In the genomic region with DNA sequence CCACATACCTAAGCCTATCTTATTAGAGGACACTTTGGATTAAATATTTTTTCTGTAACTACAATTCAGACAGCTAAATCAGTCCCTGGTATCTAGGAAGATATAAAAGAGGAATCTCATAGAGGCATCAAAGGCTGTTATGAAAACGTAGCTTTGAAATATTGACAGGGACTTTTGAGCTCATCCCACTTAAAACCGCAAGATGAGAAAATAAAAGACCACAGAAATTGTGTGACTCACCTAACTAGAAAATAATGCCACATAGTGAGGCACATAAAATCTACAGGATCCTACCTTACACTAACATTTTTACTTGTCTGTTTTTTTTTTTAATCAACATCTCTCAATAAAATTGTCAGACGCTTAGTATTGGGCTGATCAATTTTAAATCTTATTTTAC, we compare ENCODE assay signal across 27 cellular contexts.
"Had no signal": no experiment of that assay in that cellular context is flagged by ENCODE, and none has a peak within 500 bp of the region (broad histone marks: within the 10 kb centered on the region; RNA-seq: fewer than 3 reads in every experiment).

No MANE protein-coding gene starts in this region.

- ATAC-seq: effector memory CD8-positive, alpha-beta T cell; left ventricle myocardium superior; lower lobe of right lung; natural killer cell; psoas muscle; right cardiac atrium; stimulated activated naive B cell treated with anti-CD40 and anti-IgM and Interleukin-4, amounts not matched to agents 10 μg/mL and 1 μg/mL and 100 μg/mL, for 72 hours had no signal

- H3K4me3 ChIP-seq: coronary artery, esophagus squamous epithelium, lower lobe of right lung, ovary, psoas muscle, skin epidermis, spleen, thoracic aorta, tibial nerve, upper lobe of left lung, uterus had no signal

- H3K27me3 ChIP-seq: esophagus squamous epithelium, ovary, spleen, tibial nerve, upper lobe of left lung, uterus had no signal

- H3K36me3 Mint-ChIP-seq: memory B cell; stimulated activated naive B cell treated with anti-CD40 and anti-IgM and Interleukin-4, amounts not matched to agents 10 μg/mL and 1 μg/mL and 100 μg/mL, for 72 hours had no signal

- H3K9me3 Mint-ChIP-seq: stimulated activated naive CD8-positive, alpha-beta T cell treated with anti-CD3 and anti-CD28 coated beads, Interleukin-15, Interleukin-2, amounts not matched to agents 100 ng/mL and 50 ng/mL, for 24 hours had no signal

- H3K27me3 Mint-ChIP-seq: effector memory CD8-positive, alpha-beta T cell; memory B cell; stimulated activated naive B cell treated with anti-CD40 and anti-IgM and Interleukin-4, amounts not matched to agents 10 μg/mL and 1 μg/mL and 100 μg/mL, for 72 hours; stimulated activated naive CD8-positive, alpha-beta T cell treated with anti-CD3 and anti-CD28 coated beads, Interleukin-15, Interleukin-2, amounts not matched to agents 100 ng/mL and 50 ng/mL, for 24 hours had no signal

- H3K4me3 Mint-ChIP-seq: effector memory CD8-positive, alpha-beta T cell; memory B cell; natural killer cell; stimulated activated naive B cell treated with anti-CD40 and anti-IgM and Interleukin-4, amounts not matched to agents 10 μg/mL and 1 μg/mL and 100 μg/mL, for 72 hours; stimulated activated naive CD8-positive, alpha-beta T cell treated with anti-CD3 and anti-CD28 coated beads, Interleukin-15, Interleukin-2, amounts not matched to agents 100 ng/mL and 50 ng/mL, for 24 hours had no signal

- H3K36me3 ChIP-seq: esophagus squamous epithelium, lower lobe of right lung, ovary, spleen, thoracic aorta, tibial nerve, upper lobe of left lung, uterus had no signal

- H3K9me3 ChIP-seq: esophagus squamous epithelium, lower lobe of right lung, ovary, psoas muscle, thoracic aorta, upper lobe of left lung, uterus had no signal

- DNase-seq: dermis blood vessel endothelial cell; effector memory CD8-positive, alpha-beta T cell; erythroblast; esophagus squamous epithelium; foreskin melanocyte; head of caudate nucleus; left ventricle myocardium superior; lower lobe of right lung; natural killer cell; occipital lobe; ovary; posterior cingulate gyrus; psoas muscle; right cardiac atrium; spleen; stimulated activated CD4-positive, alpha-beta T cell treated with anti-CD3 and anti-CD28 coated beads, Interleukin-4, amount 100 ng/mL, for 4 hours; stimulated activated naive B cell treated with anti-CD40 and anti-IgM and Interleukin-4, amounts not matched to agents 10 μg/mL and 1 μg/mL and 100 μg/mL, for 72 hours; upper lobe of left lung; uterus had no signal

- H3K4me1 Mint-ChIP-seq: memory B cell; natural killer cell; stimulated activated naive B cell treated with anti-CD40 and anti-IgM and Interleukin-4, amounts not matched to agents 10 μg/mL and 1 μg/mL and 100 μg/mL, for 72 hours had no signal

- H3K4me1 ChIP-seq: esophagus squamous epithelium, lower lobe of right lung, psoas muscle, spleen, tibial nerve, upper lobe of left lung, uterus had no signal

- H3K27ac ChIP-seq: coronary artery, esophagus squamous epithelium, lower lobe of right lung, ovary, psoas muscle, skin epidermis, spleen, thoracic aorta, tibial nerve, upper lobe of left lung, uterus had no signal

- FAIRE-seq: endometrium, keratinocyte had no signal

- H3K27ac Mint-ChIP-seq: effector memory CD8-positive, alpha-beta T cell; memory B cell; natural killer cell; stimulated activated naive B cell treated with anti-CD40 and anti-IgM and Interleukin-4, amounts not matched to agents 10 μg/mL and 1 μg/mL and 100 μg/mL, for 72 hours; stimulated activated naive CD8-positive, alpha-beta T cell treated with anti-CD3 and anti-CD28 coated beads, Interleukin-15, Interleukin-2, amounts not matched to agents 100 ng/mL and 50 ng/mL, for 24 hours had no signal
